In the genomic region with DNA sequence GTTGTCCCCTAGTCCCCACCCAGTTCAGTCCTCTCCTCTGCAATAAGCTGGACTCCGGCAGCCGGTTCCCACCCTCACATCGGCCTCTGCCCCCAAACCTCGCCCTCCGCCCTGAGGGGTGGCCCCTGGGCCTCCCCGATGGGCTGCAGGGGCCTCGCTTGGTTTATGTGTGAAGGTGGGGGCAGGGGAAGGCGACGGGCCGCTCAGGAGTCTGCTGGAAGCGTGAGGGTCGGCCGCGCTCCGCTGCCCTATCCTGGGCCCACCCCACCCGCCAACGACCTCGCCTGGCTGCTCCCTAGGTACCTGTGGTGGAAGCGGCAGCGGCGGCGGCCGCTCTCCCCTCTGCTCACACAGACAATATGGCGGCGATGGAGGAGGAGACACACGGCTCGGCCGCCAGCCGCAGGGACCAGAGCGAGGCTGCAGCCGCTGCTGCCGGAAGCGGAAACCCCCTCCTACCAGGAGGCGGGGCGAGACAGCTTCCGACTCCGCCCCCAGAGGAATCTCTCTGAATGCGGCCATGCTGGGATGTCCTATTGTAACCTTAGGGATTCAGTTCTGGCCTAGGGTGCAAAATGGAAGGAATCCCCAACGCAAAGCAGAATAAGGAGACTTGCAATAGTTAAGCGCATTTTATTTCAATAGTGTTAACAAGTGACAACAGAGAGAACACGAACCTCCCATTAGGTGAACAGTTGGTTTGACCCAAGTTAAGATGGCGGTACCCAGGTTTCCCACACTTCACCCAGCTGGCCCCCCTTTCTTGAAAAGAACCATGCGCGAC, we compare ENCODE assay signal across 8 cellular contexts. TPM values are rescaled to one million over a fixed set of nuclear protein-coding genes. Genes with fewer than 3 reads are reported as not detected.
DNase-seq lines count a peak whose midpoint lies in the region; ATAC-seq, FAIRE-seq and TF ChIP-seq lines count a peak whose summit lies in the region.

A gene (minus strand): TSS at position 422 of the 784 bp plus-strand sequence. CDS start 35,239 bp downstream, outside the sequence.

- intact Hi-C loops in Right ventricle myocardium superior (cut with DNase I) (no loop called here), pancreas (cut with DNase I) (no loop called here), tibial artery (cut with DNase I; ENCODE audit: low total_unique reads) (loop anchor here (2.0 to 5.0 kb wide), 2 partner anchors 109 to 136 kb away; a partner anchor contains a TSS)

- H3K27ac ChIP-seq in pancreas (peak within 1 kb of the TSS; percentile 62 to 94 (median 74)), tibial artery (peak within 1 kb of the TSS; percentile 90 to 94)

- TF ChIP-seq CTCF in GM12865 (IDR thresholded peaks at IDR 0.05; ENCODE audit: insufficient read depth, low read depth, low read length, missing control alignments) (no peak), pancreas (IDR thresholded peaks at IDR 0.05) (no peak), tibial artery (IDR thresholded peaks at IDR 0.05) (peak in 1 of 2 experiments; percentile 17)

- H3K27me3 ChIP-seq in pancreas: no peaks in the 10 kb centered on the region
- H3K27me3 ChIP-seq in tibial artery: no peaks in the 10 kb centered on the region

- no peaks in the 10 kb centered on the region for H3K27me3 Mint-ChIP-seq in activated naive CD8-positive, alpha-beta T cell treated with anti-CD3 and anti-CD28 coated beads, Interleukin-2, amount 50 U/mL, for 24 hours

- WGBS in pancreas, 2 donors: 0% methylated on average over 44 of the region's 44 CpGs

- peak; percentile 97 for DNase-seq in GM12865 (ENCODE audit: low read depth)
- peak; percentile 93 for DNase-seq in NCI-H1417 treated with DMSO at 0.1 percent for 48 hours (lab: John Stamatoyannopoulos, UW)
- DNase-seq in SW480 (ENCODE audit: low spot score): peak; percentile 96
- DNase-seq in activated naive CD8-positive, alpha-beta T cell treated with anti-CD3 and anti-CD28 coated beads, Interleukin-2, amount 50 U/mL, for 24 hours: peak; percentile 96
- DNase-seq in Right ventricle myocardium superior: peak; percentile 97
- peak; percentile 94 to 97 (median 95) for DNase-seq in pancreas
- DNase-seq in tibial artery: peak; percentile 92 to 97

- ATAC-seq in HG02763 (IDR thresholded peaks at IDR 0.05; ENCODE audit: unreplicated experiment) (peak; percentile 93), Right ventricle myocardium superior (ENCODE audit: poor library complexity) (peak; percentile 99), pancreas (peak; percentile 97 to 99 (median 98))
- peak; percentile 96 for ATAC-seq in activated naive CD8-positive, alpha-beta T cell treated with anti-CD3 and anti-CD28 coated beads, Interleukin-2, amount 50 U/mL, for 24 hours

- no peaks in the 10 kb centered on the region for H3K9me3 ChIP-seq in pancreas
- no peaks in the 10 kb centered on the region for H3K9me3 ChIP-seq in tibial artery

- H3K4me3 Mint-ChIP-seq in activated naive CD8-positive, alpha-beta T cell treated with anti-CD3 and anti-CD28 coated beads, Interleukin-2, amount 50 U/mL, for 24 hours: peak within 1 kb of the TSS; percentile 91

- FAIRE-seq in pancreas (lab: Jason Lieb, UNC): peak; percentile 88

- peaks cover 6% of the 10 kb centered on the region for H3K9me3 Mint-ChIP-seq in activated naive CD8-positive, alpha-beta T cell treated with anti-CD3 and anti-CD28 coated beads, Interleukin-2, amount 50 U/mL, for 24 hours

- H3K36me3 Mint-ChIP-seq in activated naive CD8-positive, alpha-beta T cell treated with anti-CD3 and anti-CD28 coated beads, Interleukin-2, amount 50 U/mL, for 24 hours (ENCODE audit: low read depth): peaks cover 30% of the 10 kb centered on the region

- H3K36me3 ChIP-seq in pancreas (no peaks in the 10 kb centered on the region), tibial artery (no peaks in the 10 kb centered on the region)

- peak within 1 kb of the TSS; percentile 94 for H3K27ac Mint-ChIP-seq in activated naive CD8-positive, alpha-beta T cell treated with anti-CD3 and anti-CD28 coated beads, Interleukin-2, amount 50 U/mL, for 24 hours

- H3K4me1 Mint-ChIP-seq in activated naive CD8-positive, alpha-beta T cell treated with anti-CD3 and anti-CD28 coated beads, Interleukin-2, amount 50 U/mL, for 24 hours: peaks cover 53% of the 10 kb centered on the region

- H3K4me3 ChIP-seq in GM12865 (ENCODE audit: low read depth, low read length): peak within 1 kb of the TSS; percentile 93
- peak within 1 kb of the TSS; percentile 57 to 98 (median 94) for H3K4me3 ChIP-seq in pancreas
- peak within 1 kb of the TSS; percentile 92 to 96 for H3K4me3 ChIP-seq in tibial artery

- H3K4me1 ChIP-seq in pancreas: peaks cover 6 to 28% (median 14%) of the 10 kb centered on the region in 3 donors
- H3K4me1 ChIP-seq in tibial artery: peaks cover 0 to 50% (median 40%) of the 10 kb centered on the region in 4 donors

RNA-seq across cellular contexts. Expression of the gene that starts here (rescaled TPM):
- total RNA-seq in Right ventricle myocardium superior (103 TPM), pancreas (10 to 100 TPM; 44.5 to 57.4 (median 49.5) TPM)
- 10 to 100 TPM; 12.7 to 21.2 TPM for polyA plus RNA-seq in pancreas

Comparison
In these comparisons a context has a peak if more than half of its experiments do, and no peak if none do; other contexts are left out.
1. Peak in every context shown above with its lines: DNase-seq, ATAC-seq, H3K4me3 ChIP-seq and H3K27ac ChIP-seq.